In genomic region chr10:133260895-133261725, GRCh38 we compare ENCODE assay signal across 8 cellular contexts. TPM values are rescaled to one million over a fixed set of nuclear protein-coding genes. Genes with fewer than 3 reads are reported as not detected.
DNase-seq lines count a peak whose midpoint lies in the region; ATAC-seq, FAIRE-seq and TF ChIP-seq lines count a peak whose summit lies in the region.

No MANE protein-coding gene starts in this region.

- H4K20me1 ChIP-seq in astrocyte (ENCODE audit: insufficient read depth, low read length) = no peaks in the 10 kb centered on the region

- peak overlapping the region; percentile 56 for H2AFZ ChIP-seq in astrocyte (ENCODE audit: low read depth, low read length)

- H3K27me3 Mint-ChIP-seq in CD4-positive, CD25-positive, alpha-beta regulatory T cell = no peaks in the 10 kb centered on the region
- H3K27me3 Mint-ChIP-seq in astrocyte (ENCODE audit: low read depth, unreplicated experiment) = peaks cover 24% of the 10 kb centered on the region

- H3K4me1 Mint-ChIP-seq in CD4-positive, CD25-positive, alpha-beta regulatory T cell = peaks cover 0 to 78% (median 29%) of the 10 kb centered on the region in 4 donors
- peaks cover 9% of the 10 kb centered on the region for H3K4me1 Mint-ChIP-seq in astrocyte (ENCODE audit: low read depth, unreplicated experiment)

- no peaks in the 10 kb centered on the region for H3K9me3 Mint-ChIP-seq in CD4-positive, CD25-positive, alpha-beta regulatory T cell
- no peaks in the 10 kb centered on the region for H3K9me3 Mint-ChIP-seq in astrocyte (ENCODE audit: unreplicated experiment)

- ATAC-seq in CD4-positive, CD25-positive, alpha-beta regulatory T cell (ENCODE audit: low read depth in 2 of 2) = peak; percentile 33 to 40
- ATAC-seq in HG03342 (IDR thresholded peaks at IDR 0.05; ENCODE audit: unreplicated experiment) = peak; percentile 48

- peak overlapping the region; percentile 64 for H3K9ac ChIP-seq in astrocyte (ENCODE audit: low read length)
- no peak overlapping the region for H3K9ac ChIP-seq in iPS-18a (ENCODE audit: low read length)

- H3K36me3 ChIP-seq in CD4-positive, CD25-positive, alpha-beta regulatory T cell (ENCODE audit: control insufficient read depth, insufficient read depth, low read length) = no peaks in the 10 kb centered on the region
- H3K36me3 ChIP-seq in astrocyte (ENCODE audit: insufficient read depth, low read length) (no peaks in the 10 kb centered on the region), iPS-18a (ENCODE audit: control insufficient read depth, low read depth, low read length) (no peaks in the 10 kb centered on the region), spleen (peaks cover 0 to 22% (median 2%) of the 10 kb centered on the region in 6 donors)

- peak; percentile 58 to 67 (median 65) for DNase-seq in CD4-positive, CD25-positive, alpha-beta regulatory T cell
- DNase-seq in GM19239 (ENCODE audit: insufficient read length, low spot score) (peak; percentile 75), T follicular helper cell (ENCODE audit: low read depth) (peak; percentile 47), astrocyte (ENCODE audit: low read depth) (no peak), spleen (peak; percentile 95), NCI-H2029 treated with DMSO at 0.1 percent for 48 hours (lab: John Stamatoyannopoulos, UW) (no peak)

- H3K79me2 ChIP-seq in astrocyte (ENCODE audit: insufficient read depth, low read length) = no peaks in the 10 kb centered on the region

- H3K4me3 ChIP-seq in CD4-positive, CD25-positive, alpha-beta regulatory T cell (ENCODE audit: low read depth, low read length) = no peak overlapping the region
- H3K4me3 ChIP-seq in astrocyte (ENCODE audit: insufficient read depth, low read depth, low read length) (no peak overlapping the region), iPS-18a (ENCODE audit: low read length) (peak overlapping the region; percentile 42), spleen (peak overlapping the region; percentile 48 to 83 (median 76))

- WGBS in spleen, 5 donors = 15 to 40% (median 19%) methylated on average over 21 to 50 of the region's 50 CpGs

- no peak for TF ChIP-seq POLR2A in spleen (IDR thresholded peaks at IDR 0.05)

- FAIRE-seq in GM19239 (lab: Jason Lieb, UNC) = peak; percentile 72
- FAIRE-seq in astrocyte (lab: Jason Lieb, UNC) = no peak

- intact Hi-C loops in spleen (cut with DNase I; ENCODE audit: low total_unique reads) = no loop called here

- H3K4me1 ChIP-seq in CD4-positive, CD25-positive, alpha-beta regulatory T cell (ENCODE audit: control insufficient read depth, insufficient read depth, low read length, poor library complexity, severe bottlenecking) = peaks cover 80% of the 10 kb centered on the region
- H3K4me1 ChIP-seq in astrocyte (ENCODE audit: insufficient read depth, low read length) (peaks cover 35% of the 10 kb centered on the region), iPS-18a (ENCODE audit: control insufficient read depth, low read depth, low read length) (peaks cover 6% of the 10 kb centered on the region), spleen (peaks cover 29 to 92% (median 68%) of the 10 kb centered on the region in 6 donors)

- H3K4me3 Mint-ChIP-seq in CD4-positive, CD25-positive, alpha-beta regulatory T cell = peak overlapping the region; percentile 83 to 95 (median 85)
- H3K4me3 Mint-ChIP-seq in astrocyte (ENCODE audit: unreplicated experiment) = peak overlapping the region; percentile 40

- H3K4me2 ChIP-seq in astrocyte (ENCODE audit: low read length) = peak overlapping the region; percentile 83

- no peak for TF ChIP-seq CTCF in astrocyte (IDR thresholded peaks at IDR 0.05; ENCODE audit: insufficient read depth, low read depth, low read length)
- TF ChIP-seq CTCF in spleen (IDR thresholded peaks at IDR 0.05 in 8 of 11, conservative IDR thresholded peaks at IDR 0.05 in 3 of 11) = peak in 1 of 11 experiments; percentile 12

- no peaks in the 10 kb centered on the region for H3K27me3 ChIP-seq in CD4-positive, CD25-positive, alpha-beta regulatory T cell (ENCODE audit: control insufficient read depth, insufficient read depth, low read length)
- H3K27me3 ChIP-seq in astrocyte (ENCODE audit: insufficient read depth, low read length) (peaks cover 2% of the 10 kb centered on the region), iPS-18a (ENCODE audit: control insufficient read depth, insufficient read depth, low read length) (peaks cover 14% of the 10 kb centered on the region), spleen (replicated peaks in 1 of 7) (no peaks in the 10 kb centered on the region)

- H3K9me3 ChIP-seq in CD4-positive, CD25-positive, alpha-beta regulatory T cell (ENCODE audit: control insufficient read depth in 2 of 2, low read length in 2 of 2) = no peaks in the 10 kb centered on the region
- H3K9me3 ChIP-seq in astrocyte (ENCODE audit: insufficient read depth, low read depth, low read length) (no peaks in the 10 kb centered on the region), iPS-18a (ENCODE audit: control insufficient read depth, low read depth, low read length) (no peaks in the 10 kb centered on the region), spleen (no peaks in the 10 kb centered on the region)

- peak overlapping the region; percentile 14 to 95 (median 71) for H3K27ac Mint-ChIP-seq in CD4-positive, CD25-positive, alpha-beta regulatory T cell
- no peak overlapping the region for H3K27ac Mint-ChIP-seq in astrocyte (ENCODE audit: unreplicated experiment)

- peak overlapping the region; percentile 90 for H3K27ac ChIP-seq in CD4-positive, CD25-positive, alpha-beta regulatory T cell (ENCODE audit: insufficient read depth, low read length, poor library complexity, severe bottlenecking)
- H3K27ac ChIP-seq in astrocyte (ENCODE audit: low read depth, low read length) (peak overlapping the region; percentile 47), iPS-18a (ENCODE audit: low read length) (no peak overlapping the region), spleen (peak overlapping the region; percentile 74 to 96 (median 88))

- no peaks in the 10 kb centered on the region for H3K36me3 Mint-ChIP-seq in CD4-positive, CD25-positive, alpha-beta regulatory T cell
- H3K36me3 Mint-ChIP-seq in astrocyte (ENCODE audit: low read depth, unreplicated experiment) = no peaks in the 10 kb centered on the region

RNA-seq across cellular contexts. Expression of gene ADAM8, which starts 15.6 kb away (rescaled TPM):
- total RNA-seq in CD4-positive, CD25-positive, alpha-beta regulatory T cell = 148 TPM
- 10 to 100 TPM; 33.4 to 62.6 (median 49.8) TPM for polyA plus RNA-seq in CD4-positive, CD25-positive, alpha-beta regulatory T cell
- 1.7 and 4.6 TPM in 2 replicates for total RNA-seq in astrocyte
- 100 to 1,000 TPM in 3 of 7 donors, 10 to 100 TPM in 4; 43.3 to 177 (median 99.1) TPM for total RNA-seq in spleen
- polyA plus RNA-seq in spleen = 10 to 100 TPM; 10.1 to 27.2 (median 20.4) TPM

RNA-seq across cellular contexts. Expression of gene VENTX, which starts 23.5 kb away (rescaled TPM):
- total RNA-seq in CD4-positive, CD25-positive, alpha-beta regulatory T cell = not detected
- polyA plus RNA-seq in CD4-positive, CD25-positive, alpha-beta regulatory T cell = not detected
- total RNA-seq in astrocyte = 0.11 TPM in 1 of 2 replicates, not detected in the other
- 10 to 100 TPM in 1 of 7 donors, 1 to 10 TPM in 6; 1.7 to 10.4 (median 3.4) TPM for total RNA-seq in spleen
- 1 to 10 TPM in 2 of 3 donors, under 1 TPM in 1; 0.76 to 6.3 (median 2.9) TPM for polyA plus RNA-seq in spleen

RNA-seq across cellular contexts. Expression of gene UTF1, which starts 31.1 kb away (rescaled TPM):
- not detected for total RNA-seq in CD4-positive, CD25-positive, alpha-beta regulatory T cell
- polyA plus RNA-seq in CD4-positive, CD25-positive, alpha-beta regulatory T cell = not detected
- total RNA-seq in astrocyte = 0.18 TPM in 1 of 2 replicates, not detected in the other
- total RNA-seq in spleen = under 1 TPM in 3 of 7 donors, not detected in 4; 0.41 to 0.54 (median 0.43) TPM
- polyA plus RNA-seq in spleen = under 1 TPM; 0.10 to 0.23 (median 0.13) TPM

RNA-seq across cellular contexts. Expression of gene TUBGCP2, which starts 47.6 kb away (rescaled TPM):
- total RNA-seq in CD4-positive, CD25-positive, alpha-beta regulatory T cell = 73.8 TPM
- 10 to 100 TPM; 23.5 to 31.8 (median 28.1) TPM for polyA plus RNA-seq in CD4-positive, CD25-positive, alpha-beta regulatory T cell
- total RNA-seq in astrocyte (56.2 and 57.8 TPM in 2 replicates), spleen (10 to 100 TPM; 40.2 to 61.2 (median 51.9) TPM)
- polyA plus RNA-seq in spleen = 100 to 1,000 TPM in 2 of 3 donors, 10 to 100 TPM in 1; 85.2 to 201 (median 132) TPM

RNA-seq across cellular contexts. Expression of gene ZNF511, which starts 47.6 kb away (rescaled TPM):
- total RNA-seq in CD4-positive, CD25-positive, alpha-beta regulatory T cell = 29.1 TPM
- polyA plus RNA-seq in CD4-positive, CD25-positive, alpha-beta regulatory T cell = 10 to 100 TPM; 67.5 to 96.4 (median 78.7) TPM
- total RNA-seq in astrocyte (23.8 and 25.5 TPM in 2 replicates), spleen (10 to 100 TPM; 26.3 to 33.1 (median 29.2) TPM)
- polyA plus RNA-seq in spleen = 10 to 100 TPM; 43.3 to 50.6 (median 44.7) TPM

Comparison
In these comparisons a context has a peak if more than half of its experiments do, and no peak if none do; other contexts are left out.
1. DNase-seq: peak in CD4-positive, CD25-positive, alpha-beta regulatory T cell (3 of 3), GM19239 (single experiment), T follicular helper cell (single experiment) and spleen (single experiment); none in astrocyte (single experiment) and NCI-H2029 treated with DMSO at 0.1 percent for 48 hours (single experiment).
2. H3K4me3 ChIP-seq: peak in iPS-18a (single experiment) and spleen (8 of 8); none in CD4-positive, CD25-positive, alpha-beta regulatory T cell (single experiment) and astrocyte (single experiment).